Comparison of ENCODE assay signal across 22 cellular contexts in the genomic region with DNA sequence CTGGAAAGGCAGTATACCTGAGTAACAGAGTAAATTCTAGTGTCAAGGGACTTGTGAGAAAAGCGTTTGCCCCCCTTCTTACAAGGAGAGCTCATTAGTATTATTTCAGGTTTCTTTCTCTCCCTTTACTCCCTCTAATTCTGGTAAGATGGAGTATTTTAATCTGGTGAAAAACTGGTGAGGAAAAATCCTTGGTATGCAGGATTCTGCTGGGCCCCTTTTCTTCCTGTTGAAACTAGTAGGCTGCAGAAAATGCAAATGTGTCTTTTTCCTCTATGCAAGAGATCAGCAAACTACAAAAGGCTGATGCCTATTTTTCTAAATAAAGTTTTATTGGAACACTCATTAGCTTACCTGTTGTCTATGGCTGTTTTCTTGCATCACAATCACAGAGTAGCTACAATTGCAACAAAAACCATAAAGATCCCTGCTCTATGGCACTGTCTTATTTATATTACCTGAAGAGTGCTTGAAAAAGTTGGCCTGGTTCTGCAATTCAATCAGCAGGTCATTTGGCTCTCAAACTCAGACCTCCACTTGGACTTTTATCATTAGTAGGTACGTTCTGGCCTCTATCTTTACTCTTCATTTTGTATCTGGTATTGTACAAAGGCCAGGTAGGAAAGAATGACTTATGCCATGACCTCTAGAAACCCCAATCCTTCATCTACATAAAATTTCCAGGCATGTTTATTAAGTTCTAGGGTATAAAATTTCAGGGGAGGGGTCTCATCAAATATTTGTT.
DNase-seq lines count a peak whose midpoint lies in the region; ATAC-seq, FAIRE-seq and TF ChIP-seq lines count a peak whose summit lies in the region.
"Had no signal": no experiment of that assay in that cellular context is flagged by ENCODE, and none has a peak within 500 bp of the region (broad histone marks: within the 10 kb centered on the region; RNA-seq: fewer than 3 reads in every experiment).

No MANE protein-coding gene starts in this region.

- H2AK5ac ChIP-seq in H1 (ENCODE audit: low read depth, low read length) (no peak overlapping the region), mesendoderm (ENCODE audit: low read length) (no peak overlapping the region)

- H3K36me3 Mint-ChIP-seq in WTC11 = peaks cover 10% of the 10 kb centered on the region
- H3K36me3 Mint-ChIP-seq in activated T-cell treated with anti-CD3 and anti-CD28 coated beads, Interleukin-2, amount 50 U/mL, for 24 hours (ENCODE audit: low read depth) = peaks cover 15% of the 10 kb centered on the region
- H3K36me3 Mint-ChIP-seq: activated CD4-positive, alpha-beta memory T cell treated with anti-CD3 and anti-CD28 coated beads for 36 hours had no signal

- H4K8ac ChIP-seq in H1 (ENCODE audit: extremely low read depth, insufficient read depth, low read length) (no peak overlapping the region), mesendoderm (ENCODE audit: low read depth, low read length) (no peak overlapping the region)

- no peak overlapping the region for H3K4me3 Mint-ChIP-seq in WTC11
- H3K4me3 Mint-ChIP-seq in activated T-cell treated with anti-CD3 and anti-CD28 coated beads, Interleukin-2, amount 50 U/mL, for 24 hours = no peak overlapping the region
- H3K4me3 Mint-ChIP-seq: activated CD4-positive, alpha-beta memory T cell treated with anti-CD3 and anti-CD28 coated beads for 36 hours; activated naive CD4-positive, alpha-beta T cell treated with anti-CD3 and anti-CD28 coated beads for 36 hours; CD8-positive, alpha-beta memory T cell; naive thymus-derived CD8-positive, alpha-beta T cell; T-cell had no signal

- H3K4ac ChIP-seq in H1 (replicated peaks; ENCODE audit: insufficient read length, low read depth, low read length) = no peak overlapping the region
- H3K4ac ChIP-seq in mesendoderm (ENCODE audit: low read depth, low read length) = peak overlapping the region; percentile 81

- TF ChIP-seq RAD21 in H1 (IDR thresholded peaks at IDR 0.05 in 1 of 2, conservative IDR thresholded peaks at IDR 0.05 in 1 of 2; ENCODE audit: low read depth in 2 of 2, low read length in 2 of 2) = no peak

- peaks cover 3 to 22% (median 16%) of the 10 kb centered on the region in 4 experiments; a peak in 6 of 7 replicates for H3K4me1 ChIP-seq in H1 (replicated peaks in 1 of 4; ENCODE audit: control insufficient read depth in 3 of 4, insufficient read depth in 4 of 4, low read length in 3 of 4)
- peaks cover 8% of the 10 kb centered on the region for H3K4me1 ChIP-seq in mesendoderm (ENCODE audit: control insufficient read depth, low read depth, low read length)

- peak overlapping the region; percentile 66; the same call in 1 of the 2 replicates for H3K27ac ChIP-seq in H1 (ENCODE audit: low read depth, low read length)
- H3K27ac ChIP-seq in mesendoderm (ENCODE audit: low read depth, low read length) = peak overlapping the region; percentile 75
- H3K27ac ChIP-seq: skin epidermis had no signal

- H3K36me3 ChIP-seq in H1 (ENCODE audit: control insufficient read depth in 2 of 4, insufficient read depth in 4 of 4, low read length in 3 of 4) (peaks cover 0 to 3% (median 1%) of the 10 kb centered on the region in 4 experiments; a peak in 2 of 8 replicates), mesendoderm (ENCODE audit: control insufficient read depth, insufficient read depth, low read length) (no peaks in the 10 kb centered on the region)

- H3K4me3 ChIP-seq in H1 (ENCODE audit: extremely low read depth in 1 of 4, insufficient read depth in 2 of 4, low read depth in 3 of 4, low read length in 4 of 4) = peak overlapping the region in 1 of 4 experiments; percentile 19; a peak in 1 of 8 replicates
- no peak overlapping the region for H3K4me3 ChIP-seq in mesendoderm (ENCODE audit: low read length)
- H3K4me3 ChIP-seq: skin epidermis had no signal

- FAIRE-seq in H1 (lab: Jason Lieb, UNC) = peak; percentile 81
- FAIRE-seq: HTR-8/SVneo had no signal

- H2BK120ac ChIP-seq in H1 (replicated peaks; ENCODE audit: low read depth, low read length) = peak overlapping the region; percentile 18
- H2BK120ac ChIP-seq in mesendoderm (ENCODE audit: low read depth, low read length) = peak overlapping the region; percentile 79

- TF ChIP-seq POLR2A in H1 (IDR thresholded peaks at IDR 0.05; ENCODE audit: control extremely low read depth in 1 of 2, low read depth in 2 of 2, low read length in 2 of 2) = no peak

- H3K4me2 ChIP-seq in H1 (ENCODE audit: insufficient read depth in 1 of 2, low read depth in 2 of 2, low read length in 2 of 2) (peak overlapping the region; percentile 16 to 37), mesendoderm (ENCODE audit: low read length) (no peak overlapping the region)

- CTCF ChIA-PET in WTC11 (lab: Charles Lee) = interaction anchor here (1.4 to 1.6 kb wide), 2 partner anchors 9 to 12 kb away, joined by 4 to 5 read pairs; no protein-coding TSS in a partner anchor
- CTCF ChIA-PET in H1 (lab: Charles Lee; ENCODE audit: partially characterized antibody) = interaction anchor here (0.6 to 1.8 kb wide), 7 partner anchors 9 to 399 kb away, joined by 3 to 14 read pairs (median 3); no protein-coding TSS in a partner anchor

- H3K23ac ChIP-seq in H1 (ENCODE audit: insufficient read length) (no peak overlapping the region), mesendoderm (ENCODE audit: low read length) (no peak overlapping the region)

- 0 out of 2 replicates have a peak overlapping the region, but pooled peaks have one; percentile 10 for H2BK20ac ChIP-seq in H1 (ENCODE audit: low read length)

- H3K27me3 ChIP-seq in H1 (replicated peaks in 1 of 4; ENCODE audit: control insufficient read depth in 3 of 4, extremely low read depth in 1 of 4, insufficient read depth in 3 of 4, low read length in 3 of 4) = no peaks in the 10 kb centered on the region
- H3K27me3 ChIP-seq in mesendoderm (ENCODE audit: insufficient read depth, low read length, poor library complexity) = no peaks in the 10 kb centered on the region

- TF ChIP-seq EP300 in H1 (IDR thresholded peaks at IDR 0.05; ENCODE audit: borderline replicate concordance in 1 of 2, low read depth in 2 of 2, low read length in 2 of 2) = peak in 1 of 2 experiments; percentile 37; a peak in 1 of 3 replicates

- H3K56ac ChIP-seq in H1 (replicated peaks; ENCODE audit: insufficient read length, low read depth, low read length) (no peak overlapping the region), mesendoderm (ENCODE audit: low read length) (peak overlapping the region; percentile 31)

- 0 out of 7 replicates have a peak overlapping the region, but pooled peaks of 1 of the 4 experiments have one; percentile 17 for H3K9ac ChIP-seq in H1 (replicated peaks in 1 of 4; ENCODE audit: extremely low read depth in 1 of 4, low read depth in 3 of 4, low read length in 3 of 4)
- no peak overlapping the region for H3K9ac ChIP-seq in mesendoderm (ENCODE audit: low read length)

- WGBS in H1 (ENCODE audit: extremely low coverage in 1 of 2, insufficient coverage in 1 of 2, insufficient read length in 1 of 2, insufficient replicate concordance in 2 of 2, low coverage in 1 of 2, low lambda C conversion rate in 2 of 2, missing lambda C conversion rate in 1 of 2), 2 experiments = 61% methylated on average over 2 of the region's 2 CpGs; no CpG with 5 or more reads in 1 of the 2 experiments
- WGBS in mesendoderm (ENCODE audit: extremely low coverage, insufficient coverage, low lambda C conversion rate) = no CpG with 5 or more reads among the region's 2 CpGs

- H3K9me3 Mint-ChIP-seq in WTC11 = peaks cover 15% of the 10 kb centered on the region
- no peaks in the 10 kb centered on the region for H3K9me3 Mint-ChIP-seq in activated T-cell treated with anti-CD3 and anti-CD28 coated beads, Interleukin-2, amount 50 U/mL, for 24 hours
- H3K9me3 Mint-ChIP-seq: activated CD4-positive, alpha-beta memory T cell treated with anti-CD3 and anti-CD28 coated beads for 36 hours; activated naive CD4-positive, alpha-beta T cell treated with anti-CD3 and anti-CD28 coated beads for 36 hours; CD8-positive, alpha-beta memory T cell; naive thymus-derived CD8-positive, alpha-beta T cell; T-cell had no signal

- H3K79me1 ChIP-seq in H1 (ENCODE audit: low read depth, low read length) (no peaks in the 10 kb centered on the region), mesendoderm (ENCODE audit: low read length) (peaks cover 2% of the 10 kb centered on the region)

- TF ChIP-seq CTCF in WTC11 (IDR thresholded peaks at IDR 0.05) = no peak
- TF ChIP-seq CTCF in H1 (IDR thresholded peaks at IDR 0.05; ENCODE audit: control extremely low read depth in 1 of 3, insufficient read depth in 1 of 3, low read depth in 1 of 3, low read length in 3 of 3) = no peak

- POLR2A ChIA-PET in WTC11 (lab: Charles Lee) (no interaction called here), H1 (lab: Charles Lee; ENCODE audit: partially characterized antibody) (interaction anchor here (1.1 to 1.2 kb wide), 2 partner anchors 10 to 109 kb away, joined by 3 to 7 read pairs; no protein-coding TSS in a partner anchor)

- H3K27me3 Mint-ChIP-seq in WTC11 (ENCODE audit: low read depth) = no peaks in the 10 kb centered on the region
- no peaks in the 10 kb centered on the region for H3K27me3 Mint-ChIP-seq in activated T-cell treated with anti-CD3 and anti-CD28 coated beads, Interleukin-2, amount 50 U/mL, for 24 hours
- H3K27me3 Mint-ChIP-seq: activated CD4-positive, alpha-beta memory T cell treated with anti-CD3 and anti-CD28 coated beads for 36 hours; CD8-positive, alpha-beta memory T cell; naive thymus-derived CD8-positive, alpha-beta T cell; T-cell had no signal

- H3K27ac Mint-ChIP-seq in WTC11 = peak overlapping the region; percentile 96
- H3K27ac Mint-ChIP-seq in activated T-cell treated with anti-CD3 and anti-CD28 coated beads, Interleukin-2, amount 50 U/mL, for 24 hours = no peak overlapping the region
- H3K27ac Mint-ChIP-seq: activated CD4-positive, alpha-beta memory T cell treated with anti-CD3 and anti-CD28 coated beads for 36 hours; activated naive CD4-positive, alpha-beta T cell treated with anti-CD3 and anti-CD28 coated beads for 36 hours; T-cell had no signal

- no peaks in the 10 kb centered on the region for H4K20me1 ChIP-seq in H1 (replicated peaks in 1 of 2; ENCODE audit: control insufficient read depth in 1 of 2, insufficient read depth in 2 of 2, low read length in 2 of 2)

- H2BK15ac ChIP-seq in H1 (ENCODE audit: low read length) = no peak overlapping the region
- no peak overlapping the region for H2BK15ac ChIP-seq in mesendoderm (replicated peaks; ENCODE audit: low read depth)

- H3K79me2 ChIP-seq in H1 (ENCODE audit: control insufficient read depth in 1 of 2, insufficient read depth in 2 of 2, low read length in 2 of 2) (no peaks in the 10 kb centered on the region; a peak in 1 of 4 replicates), mesendoderm (ENCODE audit: control insufficient read depth, insufficient read depth, low read length) (no peaks in the 10 kb centered on the region)

- no peaks in the 10 kb centered on the region for H3K23me2 ChIP-seq in H1 (ENCODE audit: low read depth, low read length)

- peak overlapping the region; percentile 66 for H4K91ac ChIP-seq in H1 (replicated peaks; ENCODE audit: insufficient read length, low read length)

- peaks cover 69% of the 10 kb centered on the region for H3K4me1 Mint-ChIP-seq in WTC11
- peaks cover 49% of the 10 kb centered on the region for H3K4me1 Mint-ChIP-seq in activated T-cell treated with anti-CD3 and anti-CD28 coated beads, Interleukin-2, amount 50 U/mL, for 24 hours (ENCODE audit: low read depth)

- no peak overlapping the region for H2AFZ ChIP-seq in H1 (ENCODE audit: low read length)

- H3K14ac ChIP-seq in H1 (ENCODE audit: insufficient read length) = no peak overlapping the region

- H3K18ac ChIP-seq in H1 (ENCODE audit: extremely low read depth, low read length) = no peak overlapping the region
- peak overlapping the region; percentile 76 for H3K18ac ChIP-seq in mesendoderm (ENCODE audit: low read length)

- H2BK12ac ChIP-seq in H1 (ENCODE audit: low read depth, low read length) = no peak overlapping the region

- H4K5ac ChIP-seq in H1 (ENCODE audit: insufficient read length, low read depth, low read length) (no peak overlapping the region), mesendoderm (ENCODE audit: low read length) (no peak overlapping the region)

- ATAC-seq in WTC11 = peak; percentile 76
- ATAC-seq in HG02678 (IDR thresholded peaks at IDR 0.05; ENCODE audit: unreplicated experiment) = no peak
- ATAC-seq: esophagus mucosa; naive thymus-derived CD8-positive, alpha-beta T cell; T-cell had no signal

- peak; percentile 17 for DNase-seq in GM03348 (ENCODE audit: low spot score)
- DNase-seq in WTC11 (ENCODE audit: low spot score) = no peak
- no peak for DNase-seq in H1 (ENCODE audit: low read depth in 1 of 2, low spot score in 2 of 2)
- peak; percentile 86 for DNase-seq in mesendoderm
- no peak for DNase-seq in activated T-cell treated with anti-CD3 and anti-CD28 coated beads, Interleukin-2, amount 50 U/mL, for 24 hours
- DNase-seq in COLO668 (lab: John Stamatoyannopoulos, UW; ENCODE audit: unreplicated experiment) = no peak
- DNase-seq in activated CD4-positive, alpha-beta T cell treated with anti-CD3 and anti-CD28 coated beads for 4 hours = no peak
- DNase-seq: activated CD4-positive, alpha-beta memory T cell treated with anti-CD3 and anti-CD28 coated beads for 36 hours; activated naive CD4-positive, alpha-beta T cell treated with anti-CD3 and anti-CD28 coated beads for 36 hours; CD8-positive, alpha-beta memory T cell; dermis blood vessel endothelial cell; mammary epithelial cell; naive thymus-derived CD8-positive, alpha-beta T cell; NCI-H1694; NCI-H2227 treated with DMSO at 0.1 percent for 48 hours; posterior cingulate gyrus; stimulated activated CD4-positive, alpha-beta T cell treated with anti-CD3 and anti-CD28 coated beads, Interleukin-4, amount 100 ng/mL, for 4 hours; T-cell had no signal

- H2BK5ac ChIP-seq in H1 (ENCODE audit: low read depth, low read length) (no peak overlapping the region; the same call in 1 of the 2 replicates), mesendoderm (ENCODE audit: low read length) (no peak overlapping the region)

- H3K9me3 ChIP-seq in H1 (ENCODE audit: insufficient read depth in 2 of 2, low read depth in 1 of 2, low read length in 1 of 2) = no peaks in the 10 kb centered on the region

Comparison
In these comparisons a context has a peak if more than half of its experiments do, and no peak if none do; other contexts are left out.
1. DNase-seq: peak in GM03348 (single experiment) and mesendoderm (single experiment); none in WTC11 (single experiment), H1 (0 of 2), activated T-cell treated with anti-CD3 and anti-CD28 coated beads, Interleukin-2, amount 50 U/mL, for 24 hours (single experiment), COLO668 (single experiment) and activated CD4-positive, alpha-beta T cell treated with anti-CD3 and anti-CD28 coated beads for 4 hours (0 of 2).